In genomic region chr19:58261968-58262921, GRCh38 we compare ENCODE assay signal across 16 cellular contexts. TPM values are rescaled to one million over a fixed set of nuclear protein-coding genes. Genes with fewer than 3 reads are reported as not detected.
DNase-seq lines count a peak whose midpoint lies in the region; ATAC-seq and TF ChIP-seq lines count a peak whose summit lies in the region.
"Had no signal": no experiment of that assay in that cellular context is flagged by ENCODE, and none has a peak within 500 bp of the region (broad histone marks: within the 10 kb centered on the region; RNA-seq: fewer than 3 reads in every experiment).

No MANE protein-coding gene starts in this region.

- ATAC-seq in CD4-positive, CD25-positive, alpha-beta regulatory T cell (ENCODE audit: low read depth in 2 of 2), result no peak
- ATAC-seq in HCT116, result no peak; the same call in 1 of the 2 replicates
- ATAC-seq: activated naive CD8-positive, alpha-beta T cell treated with anti-CD3 and anti-CD28 coated beads, Interleukin-2, amount 50 U/mL, for 24 hours; psoas muscle; stimulated activated naive CD8-positive, alpha-beta T cell treated with anti-CD3 and anti-CD28 coated beads, Interleukin-15, amount 100 ng/mL, for 72 hours had no signal

- no peak overlapping the region for H4K5ac ChIP-seq in mesendoderm (ENCODE audit: low read length)

- H2BK120ac ChIP-seq in mesendoderm (ENCODE audit: low read depth, low read length), result no peak overlapping the region

- RAD21 ChIA-PET in HCT116 (lab: Charles Lee; ENCODE audit: low non-redundant PET in 1 of 2, low total read pairs in 2 of 2, uncharacterized antibody in 2 of 2, unreplicated experiment in 2 of 2), result no interaction called here

- H3K9me3 Mint-ChIP-seq in CD4-positive, CD25-positive, alpha-beta regulatory T cell, result peaks cover 0 to 84% (median 11%) of the 10 kb centered on the region in 7 donors
- peaks cover 91% of the 10 kb centered on the region for H3K9me3 Mint-ChIP-seq in activated CD4-positive, alpha-beta memory T cell treated with anti-CD3 and anti-CD28 coated beads for 36 hours

- no peak overlapping the region for H3K9ac ChIP-seq in HCT116 (ENCODE audit: low read length)
- no peak overlapping the region for H3K9ac ChIP-seq in mesendoderm (ENCODE audit: low read length)

- no peak overlapping the region for H3K4ac ChIP-seq in mesendoderm (ENCODE audit: low read depth, low read length)

- TF ChIP-seq POLR2A in HCT116 (IDR thresholded peaks at IDR 0.05; ENCODE audit: borderline replicate concordance, extremely low read depth, insufficient read depth, insufficient read length), result no peak

- TF ChIP-seq CTCF in HCT116 (IDR thresholded peaks at IDR 0.05 in 2 of 3, conservative IDR thresholded peaks at IDR 0.05 in 1 of 3; ENCODE audit: borderline replicate concordance in 1 of 3, insufficient read depth in 1 of 3, low read depth in 2 of 3, low read length in 2 of 3), result no peak
- TF ChIP-seq CTCF in astrocyte of the spinal cord (IDR thresholded peaks at IDR 0.05; ENCODE audit: low read depth, low read length), result no peak

- H3K27ac ChIP-seq in CD4-positive, CD25-positive, alpha-beta regulatory T cell (ENCODE audit: insufficient read depth, low read length, poor library complexity, severe bottlenecking), result no peak overlapping the region
- no peak overlapping the region for H3K27ac ChIP-seq in HCT116 (ENCODE audit: low read depth, low read length)
- H3K27ac ChIP-seq in mesendoderm (ENCODE audit: low read depth, low read length), result no peak overlapping the region
- H3K27ac ChIP-seq: psoas muscle, SJCRH30 had no signal

- H3K27ac Mint-ChIP-seq in CD4-positive, CD25-positive, alpha-beta regulatory T cell, result no peak overlapping the region
- no peak overlapping the region for H3K27ac Mint-ChIP-seq in activated CD4-positive, alpha-beta memory T cell treated with anti-CD3 and anti-CD28 coated beads for 36 hours
- H3K27ac Mint-ChIP-seq: activated naive CD8-positive, alpha-beta T cell treated with anti-CD3 and anti-CD28 coated beads, Interleukin-2, amount 50 U/mL, for 24 hours had no signal

- CTCF ChIA-PET in HCT116 (lab: Charles Lee), result no interaction called here
- CTCF ChIA-PET in activated CD4-positive, alpha-beta memory T cell treated with anti-CD3 and anti-CD28 coated beads for 36 hours (lab: Charles Lee), result interaction anchor here (1.9 kb wide), 1 partner anchor 16 kb away, joined by 5 read pairs; the partner anchor contains the start of gene ZNF8

- H3K9me2 ChIP-seq in HCT116 (ENCODE audit: insufficient read depth), result no peaks in the 10 kb centered on the region

- BruUV-seq in HCT116 (replicated peaks; lab: Mats Ljungman, UMichigan), result no TSS peak

- no peaks in the 10 kb centered on the region for H3K79me2 ChIP-seq in HCT116 (ENCODE audit: insufficient read depth, low read length)
- no peaks in the 10 kb centered on the region for H3K79me2 ChIP-seq in mesendoderm (ENCODE audit: control insufficient read depth, insufficient read depth, low read length)

- H3K23ac ChIP-seq in mesendoderm (ENCODE audit: low read length), result no peak overlapping the region

- peaks cover 77 to 99% of the 10 kb centered on the region in 2 experiments for H3K9me3 ChIP-seq in CD4-positive, CD25-positive, alpha-beta regulatory T cell (ENCODE audit: control insufficient read depth in 2 of 2, low read length in 2 of 2)
- H3K9me3 ChIP-seq in HCT116 (ENCODE audit: control insufficient read depth in 1 of 2, insufficient read depth in 1 of 2, low read depth in 1 of 2, low read length in 2 of 2), result peaks cover 69 to 70% of the 10 kb centered on the region in 2 experiments; a peak in 3 of 4 replicates

- no peaks in the 10 kb centered on the region for H3K79me1 ChIP-seq in mesendoderm (ENCODE audit: low read length)

- no peaks in the 10 kb centered on the region for H3K4me1 Mint-ChIP-seq in CD4-positive, CD25-positive, alpha-beta regulatory T cell
- no peaks in the 10 kb centered on the region for H3K4me1 Mint-ChIP-seq in activated CD4-positive, alpha-beta memory T cell treated with anti-CD3 and anti-CD28 coated beads for 36 hours (ENCODE audit: low read depth)
- H3K4me1 Mint-ChIP-seq: activated naive CD8-positive, alpha-beta T cell treated with anti-CD3 and anti-CD28 coated beads, Interleukin-2, amount 50 U/mL, for 24 hours; stimulated activated naive CD8-positive, alpha-beta T cell treated with anti-CD3 and anti-CD28 coated beads, Interleukin-15, amount 100 ng/mL, for 72 hours had no signal

- H3K36me3 ChIP-seq in CD4-positive, CD25-positive, alpha-beta regulatory T cell (ENCODE audit: control insufficient read depth, insufficient read depth, low read length), result peaks cover 49% of the 10 kb centered on the region
- peaks cover 12 to 51% of the 10 kb centered on the region in 2 experiments for H3K36me3 ChIP-seq in HCT116 (ENCODE audit: control insufficient read depth in 1 of 2, insufficient read depth in 2 of 2, low read length in 2 of 2)
- H3K36me3 ChIP-seq in mesendoderm (ENCODE audit: control insufficient read depth, insufficient read depth, low read length), result peaks cover 37% of the 10 kb centered on the region

- in situ Hi-C loops in astrocyte of the spinal cord (cut with HindIII; ENCODE audit: low sequenced_read_pairs), result no loop called here

- peaks cover 46% of the 10 kb centered on the region for H3K36me3 Mint-ChIP-seq in CD4-positive, CD25-positive, alpha-beta regulatory T cell
- peaks cover 92% of the 10 kb centered on the region for H3K36me3 Mint-ChIP-seq in activated CD4-positive, alpha-beta memory T cell treated with anti-CD3 and anti-CD28 coated beads for 36 hours

- H3K4me2 ChIP-seq in HCT116 (ENCODE audit: low read length) (no peak overlapping the region), mesendoderm (ENCODE audit: low read length) (no peak overlapping the region)

- H2AK5ac ChIP-seq in mesendoderm (ENCODE audit: low read length), result no peak overlapping the region

- no peaks in the 10 kb centered on the region for H3K27me3 ChIP-seq in CD4-positive, CD25-positive, alpha-beta regulatory T cell (ENCODE audit: control insufficient read depth, insufficient read depth, low read length)
- H3K27me3 ChIP-seq in HCT116 (ENCODE audit: insufficient read depth, low read length), result no peaks in the 10 kb centered on the region
- H3K27me3 ChIP-seq in mesendoderm (ENCODE audit: insufficient read depth, low read length, poor library complexity), result no peaks in the 10 kb centered on the region
- H3K27me3 ChIP-seq: SJCRH30 had no signal

- H4K8ac ChIP-seq in mesendoderm (ENCODE audit: low read depth, low read length), result no peak overlapping the region

- TF ChIP-seq RAD21 in HCT116 (IDR thresholded peaks at IDR 0.05; ENCODE audit: low read depth), result no peak

- H2AFZ ChIP-seq in HCT116 (ENCODE audit: low read depth, low read length, poor library complexity, severe bottlenecking), result no peak overlapping the region

- POLR2A ChIA-PET in HCT116 (lab: Charles Lee), result no interaction called here
- POLR2A ChIA-PET in activated CD4-positive, alpha-beta memory T cell treated with anti-CD3 and anti-CD28 coated beads for 36 hours (lab: Charles Lee), result interaction anchor here (0.6 to 1.4 kb wide), 2 partner anchors 79 to 258 kb away, joined by 3 read pairs; partner anchors contain the start of gene ZNF274

- no peaks in the 10 kb centered on the region for H4K20me1 ChIP-seq in HCT116 (ENCODE audit: insufficient read depth)

- peak overlapping the region in 2 of 4 donors; percentile 33 to 43 for H3K4me3 Mint-ChIP-seq in CD4-positive, CD25-positive, alpha-beta regulatory T cell
- no peak overlapping the region for H3K4me3 Mint-ChIP-seq in activated CD4-positive, alpha-beta memory T cell treated with anti-CD3 and anti-CD28 coated beads for 36 hours
- H3K4me3 Mint-ChIP-seq: activated naive CD8-positive, alpha-beta T cell treated with anti-CD3 and anti-CD28 coated beads, Interleukin-2, amount 50 U/mL, for 24 hours; stimulated activated naive CD8-positive, alpha-beta T cell treated with anti-CD3 and anti-CD28 coated beads, Interleukin-15, amount 100 ng/mL, for 72 hours had no signal

- H3K56ac ChIP-seq in mesendoderm (ENCODE audit: low read length), result no peak overlapping the region

- no peak for DNase-seq in CD4-positive, CD25-positive, alpha-beta regulatory T cell
- DNase-seq in HCT116 (ENCODE audit: low read depth, low spot score) (no peak), astrocyte of the spinal cord (ENCODE audit: low read depth, low spot score) (peak; percentile 9), mesendoderm (peak; percentile 65), NCI-H146 treated with DMSO at 0.1 percent for 48 hours (lab: John Stamatoyannopoulos, UW; ENCODE audit: unreplicated experiment) (no peak), HuH-7.5 (ENCODE audit: low spot score) (no peak)
- DNase-seq in activated CD4-positive, alpha-beta memory T cell treated with anti-CD3 and anti-CD28 coated beads for 36 hours, result no peak
- no peak for DNase-seq in activated CD4-positive, alpha-beta T cell treated with anti-CD3 and anti-CD28 coated beads, Interleukin-2, amount 50 U/mL, for 4 hours
- DNase-seq: activated CD8-positive, alpha-beta memory T cell treated with anti-CD3 and anti-CD28 coated beads, Interleukin-2, amount 50 U/mL, for 4 hours; activated naive CD8-positive, alpha-beta T cell treated with anti-CD3 and anti-CD28 coated beads, Interleukin-2, amount 50 U/mL, for 24 hours; MV-4-11; NCI-H510A; psoas muscle; stimulated activated CD4-positive, alpha-beta T cell treated with anti-CD3 and anti-CD28 coated beads, Interleukin-2, amount 100 ng/mL, for 48 hours; stimulated activated naive CD8-positive, alpha-beta T cell treated with anti-CD3 and anti-CD28 coated beads, Interleukin-15, amount 100 ng/mL, for 72 hours had no signal

- WGBS in mesendoderm (ENCODE audit: extremely low coverage, insufficient coverage, low lambda C conversion rate), result no CpG with 5 or more reads among the region's 19 CpGs

- peak overlapping the region; percentile 38 for H3K4me3 ChIP-seq in CD4-positive, CD25-positive, alpha-beta regulatory T cell (ENCODE audit: low read depth, low read length)
- H3K4me3 ChIP-seq in HCT116 (replicated peaks in 1 of 2; ENCODE audit: low read depth in 1 of 2, low read length in 2 of 2) (no peak overlapping the region; a peak in 1 of 4 replicates), astrocyte of the spinal cord (ENCODE audit: low read depth, low read length) (no peak overlapping the region), mesendoderm (ENCODE audit: low read length) (peak overlapping the region; percentile 67)
- H3K4me3 ChIP-seq: psoas muscle, SJCRH30 had no signal

- intact Hi-C loops in HCT116 (cut with micrococcal nuclease), result no loop called here
- intact Hi-C loops in activated CD4-positive, alpha-beta memory T cell treated with anti-CD3 and anti-CD28 coated beads for 36 hours (cut with micrococcal nuclease), result no loop called here

- H3K27me3 Mint-ChIP-seq in CD4-positive, CD25-positive, alpha-beta regulatory T cell, result no peaks in the 10 kb centered on the region
- H3K27me3 Mint-ChIP-seq in activated CD4-positive, alpha-beta memory T cell treated with anti-CD3 and anti-CD28 coated beads for 36 hours, result no peaks in the 10 kb centered on the region
- H3K27me3 Mint-ChIP-seq: activated naive CD8-positive, alpha-beta T cell treated with anti-CD3 and anti-CD28 coated beads, Interleukin-2, amount 50 U/mL, for 24 hours; stimulated activated naive CD8-positive, alpha-beta T cell treated with anti-CD3 and anti-CD28 coated beads, Interleukin-15, amount 100 ng/mL, for 72 hours had no signal

- H2BK15ac ChIP-seq in mesendoderm (replicated peaks; ENCODE audit: low read depth), result no peak overlapping the region

- no peak overlapping the region for H3K18ac ChIP-seq in mesendoderm (ENCODE audit: low read length)

- no peak overlapping the region for H2BK5ac ChIP-seq in mesendoderm (ENCODE audit: low read length)

- no peaks in the 10 kb centered on the region for H3K4me1 ChIP-seq in CD4-positive, CD25-positive, alpha-beta regulatory T cell (ENCODE audit: control insufficient read depth, insufficient read depth, low read length, poor library complexity, severe bottlenecking)
- H3K4me1 ChIP-seq in HCT116 (ENCODE audit: control insufficient read depth in 1 of 2, insufficient read depth in 2 of 2, low read length in 2 of 2), result no peaks in the 10 kb centered on the region
- no peaks in the 10 kb centered on the region for H3K4me1 ChIP-seq in mesendoderm (ENCODE audit: control insufficient read depth, low read depth, low read length)
- H3K4me1 ChIP-seq: psoas muscle, SJCRH30 had no signal

RNA-seq across cellular contexts. Expression of gene ZNF8, which starts 16.5 kb away (rescaled TPM):
- total RNA-seq in CD4-positive, CD25-positive, alpha-beta regulatory T cell, result 6.7 TPM
- polyA plus RNA-seq in CD4-positive, CD25-positive, alpha-beta regulatory T cell, result under 1 TPM; 0.33 to 0.87 (median 0.61) TPM
- 6.4 TPM for total RNA-seq in HCT116 (2021; ENCODE audit: unreplicated experiment)
- polyA plus RNA-seq in HCT116 (2012), result 2.6 and 3.4 TPM in 2 replicates
- polyA plus RNA-seq in mesendoderm (2013, experiment 1 of 2), result 5.4 TPM
- polyA plus RNA-seq in mesendoderm (2013, experiment 2 of 2), result 4.9 TPM
- total RNA-seq in activated CD4-positive, alpha-beta memory T cell treated with anti-CD3 and anti-CD28 coated beads for 36 hours, result 1 to 10 TPM; 3.7 to 3.9 TPM

RNA-seq across cellular contexts. Expression of gene ZNF544, which starts 33.5 kb away (rescaled TPM):
- total RNA-seq in CD4-positive, CD25-positive, alpha-beta regulatory T cell, result 11.6 TPM
- 10 to 100 TPM; 16.2 to 20.8 (median 19.2) TPM for polyA plus RNA-seq in CD4-positive, CD25-positive, alpha-beta regulatory T cell
- total RNA-seq in HCT116 (2021; ENCODE audit: unreplicated experiment), result 46.3 TPM
- polyA plus RNA-seq in HCT116 (2012), result 22.0 and 36.2 TPM in 2 replicates
- 48.0 TPM for polyA plus RNA-seq in mesendoderm (2013, experiment 1 of 2)
- polyA plus RNA-seq in mesendoderm (2013, experiment 2 of 2), result 51.8 TPM
- 10 to 100 TPM; 39.6 to 45.4 TPM for total RNA-seq in activated CD4-positive, alpha-beta memory T cell treated with anti-CD3 and anti-CD28 coated beads for 36 hours

RNA-seq across cellular contexts. Expression of gene ERVK3-1, which starts 42.9 kb away (rescaled TPM):
- 117 TPM for total RNA-seq in CD4-positive, CD25-positive, alpha-beta regulatory T cell
- polyA plus RNA-seq in CD4-positive, CD25-positive, alpha-beta regulatory T cell, result 10 to 100 TPM; 65.9 to 85.8 (median 77.4) TPM
- total RNA-seq in HCT116 (2021; ENCODE audit: unreplicated experiment), result 28.1 TPM
- 26.7 and 29.6 TPM in 2 replicates for polyA plus RNA-seq in HCT116 (2012)
- polyA plus RNA-seq in mesendoderm (2013, experiment 1 of 2), result 56.1 TPM
- 56.2 TPM for polyA plus RNA-seq in mesendoderm (2013, experiment 2 of 2)
- total RNA-seq in activated CD4-positive, alpha-beta memory T cell treated with anti-CD3 and anti-CD28 coated beads for 36 hours, result 10 to 100 TPM; 37.1 to 42.3 TPM

Comparison
In these comparisons a context has a peak if more than half of its experiments do, and no peak if none do; other contexts are left out.
1. DNase-seq: peak in astrocyte of the spinal cord (single experiment) and mesendoderm (single experiment); none in CD4-positive, CD25-positive, alpha-beta regulatory T cell (0 of 3), HCT116 (single experiment), activated CD4-positive, alpha-beta memory T cell treated with anti-CD3 and anti-CD28 coated beads for 36 hours (single experiment), NCI-H146 treated with DMSO at 0.1 percent for 48 hours (single experiment), HuH-7.5 (single experiment) and activated CD4-positive, alpha-beta T cell treated with anti-CD3 and anti-CD28 coated beads, Interleukin-2, amount 50 U/mL, for 4 hours (0 of 2).
2. H3K4me3 ChIP-seq: peak in CD4-positive, CD25-positive, alpha-beta regulatory T cell (single experiment) and mesendoderm (single experiment); none in HCT116 (0 of 2) and astrocyte of the spinal cord (single experiment).